Comparison of ENCODE assay signal across 8 cellular contexts in the genomic region with DNA sequence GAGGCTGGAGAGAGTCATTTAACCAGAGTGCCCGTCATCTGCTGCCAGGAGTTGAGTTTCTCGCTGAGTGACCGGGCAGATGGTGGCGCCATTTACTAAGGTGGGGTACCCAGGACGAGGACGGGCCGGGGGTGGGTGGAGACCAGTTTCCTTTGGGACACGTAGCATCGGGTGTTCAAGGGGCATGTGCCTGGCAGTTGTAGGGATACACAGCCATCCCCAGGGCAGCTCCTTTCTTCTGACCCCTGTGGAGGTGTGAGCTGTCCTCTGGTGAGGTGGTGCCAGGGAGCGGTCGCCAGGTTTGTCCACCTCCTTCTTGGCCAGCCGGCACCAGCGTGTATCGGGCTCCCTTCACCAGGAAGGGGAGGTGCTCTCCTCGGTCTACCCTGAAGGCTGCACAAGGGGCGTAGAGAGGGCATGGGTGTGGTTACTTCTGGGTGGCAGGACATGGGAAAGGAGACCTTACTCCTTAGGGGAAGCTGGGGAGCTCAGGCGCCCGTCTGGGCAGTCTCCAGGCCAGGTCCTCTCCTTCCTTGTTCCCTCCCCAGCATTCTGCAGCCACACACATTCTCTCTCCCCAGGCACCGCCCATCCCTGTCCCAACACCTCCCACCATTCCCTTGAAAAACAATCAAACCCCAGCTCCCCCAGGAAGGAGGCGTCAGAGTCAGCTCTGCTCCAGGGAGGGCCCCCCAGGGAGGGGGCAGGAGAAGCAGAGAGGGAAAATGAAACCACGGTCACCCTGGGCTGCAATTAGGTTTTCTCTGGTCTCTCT. TPM values are rescaled to one million over a fixed set of nuclear protein-coding genes. Genes with fewer than 3 reads are reported as not detected.
DNase-seq lines count a peak whose midpoint lies in the region; ATAC-seq and TF ChIP-seq lines count a peak whose summit lies in the region.

No MANE protein-coding gene starts in this region.

- peaks cover 14% of the 10 kb centered on the region for H3K27me3 Mint-ChIP-seq in endodermal cell (ENCODE audit: insufficient read depth)

- peak overlapping the region; percentile 98 for H2BK5ac ChIP-seq in mesenchymal stem cell (ENCODE audit: low read depth, low read length, poor library complexity, severe bottlenecking)

- peak overlapping the region; percentile 82 for H2BK15ac ChIP-seq in mesenchymal stem cell (ENCODE audit: low read depth, poor library complexity, severe bottlenecking)

- H3K4me1 Mint-ChIP-seq in endodermal cell = peaks cover 13% of the 10 kb centered on the region

- H3K9me3 Mint-ChIP-seq in endodermal cell = no peaks in the 10 kb centered on the region

- DNase-seq in A172 (ENCODE audit: low spot score) (peak; percentile 92), NCI-H446 treated with DMSO at 0.1 percent for 48 hours (lab: John Stamatoyannopoulos, UW) (peak; percentile 2), endodermal cell (peak; percentile 92), mesenchymal stem cell (peak; percentile 97)
- DNase-seq in activated CD8-positive, alpha-beta memory T cell treated with anti-CD3 and anti-CD28 coated beads for 24 hours = peak; percentile 84
- DNase-seq in stimulated activated CD8-positive, alpha-beta memory T cell treated with anti-CD3 and anti-CD28 coated beads, Interleukin-15, amount 100 ng/mL, for 4 hours (ENCODE audit: low read depth in 2 of 2) = peak; percentile 33 to 34

- no peak for ATAC-seq in GM18858 (IDR thresholded peaks at IDR 0.05; ENCODE audit: unreplicated experiment)

- peak overlapping the region; percentile 56 for H3K4me3 ChIP-seq in GM12875 (ENCODE audit: low read depth, low read length)
- H3K4me3 ChIP-seq in endodermal cell (ENCODE audit: low read length) = peak overlapping the region; percentile 80
- H3K4me3 ChIP-seq in mesenchymal stem cell (ENCODE audit: insufficient read depth in 1 of 2, low read depth in 1 of 2, low read length in 2 of 2) = peak overlapping the region; percentile 64 to 78

- peak; percentile 49 for TF ChIP-seq CTCF in GM12875 (IDR thresholded peaks at IDR 0.05; ENCODE audit: borderline replicate concordance, insufficient read depth, low read depth, low read length)
- peak; percentile 63 for TF ChIP-seq CTCF in endodermal cell (conservative IDR thresholded peaks at IDR 0.05)

- peak overlapping the region; percentile 90 for H3K27ac Mint-ChIP-seq in endodermal cell

- H2AK5ac ChIP-seq in mesenchymal stem cell (ENCODE audit: low read length, severe bottlenecking) = no peak overlapping the region

- WGBS in endodermal cell (ENCODE audit: insufficient coverage in 1 of 2, insufficient read length in 1 of 2), 2 experiments = 10 to 19% methylated on average over 2 to 21 of the region's 21 CpGs
- WGBS in mesenchymal stem cell = under 1% methylated on average over 17 of the region's 21 CpGs

- H3K14ac ChIP-seq in mesenchymal stem cell (ENCODE audit: low read length in 2 of 2) = peak overlapping the region in 1 of 2 experiments; percentile 86

- H2BK120ac ChIP-seq in mesenchymal stem cell (ENCODE audit: low read depth, low read length) = peak overlapping the region; percentile 81

- H4K8ac ChIP-seq in mesenchymal stem cell (ENCODE audit: low read length) = peak overlapping the region; percentile 95

- H3K36me3 ChIP-seq in endodermal cell (ENCODE audit: control insufficient read depth, insufficient read depth, low read length) (no peaks in the 10 kb centered on the region), mesenchymal stem cell (ENCODE audit: control insufficient read depth in 1 of 2, insufficient read depth in 2 of 2, low read depth in 1 of 2, low read length in 2 of 2) (no peaks in the 10 kb centered on the region)

- peak overlapping the region; percentile 69 for H3K4me3 Mint-ChIP-seq in endodermal cell

- H3K23ac ChIP-seq in mesenchymal stem cell (ENCODE audit: low read length in 2 of 2) = peak overlapping the region; percentile 66 to 72

- H3K27ac ChIP-seq in endodermal cell (ENCODE audit: low read depth, low read length) (no peak overlapping the region), mesenchymal stem cell (ENCODE audit: low read length, poor library complexity, severe bottlenecking) (peak overlapping the region; percentile 96)

- peak overlapping the region; percentile 97 to 99 for H3K18ac ChIP-seq in mesenchymal stem cell (ENCODE audit: low read depth in 1 of 2, low read length in 2 of 2)

- no peaks in the 10 kb centered on the region for H3K9me3 ChIP-seq in endodermal cell (ENCODE audit: control insufficient read depth, low read length)
- no peaks in the 10 kb centered on the region for H3K9me3 ChIP-seq in mesenchymal stem cell (ENCODE audit: control insufficient read depth, low read length)

- H2AFZ ChIP-seq in mesenchymal stem cell (ENCODE audit: low read depth, low read length) = peak overlapping the region; percentile 90

- H3K4ac ChIP-seq in mesenchymal stem cell (ENCODE audit: low read depth in 1 of 2, low read length in 2 of 2) = peak overlapping the region; percentile 97

- peak overlapping the region; percentile 20 for H3K9ac ChIP-seq in endodermal cell (ENCODE audit: extremely low read depth, low read length, poor library complexity, severe bottlenecking)
- peak overlapping the region; percentile 92 for H3K9ac ChIP-seq in mesenchymal stem cell (ENCODE audit: low read length)

- no peaks in the 10 kb centered on the region for H3K79me1 ChIP-seq in mesenchymal stem cell (replicated peaks; ENCODE audit: low read length, poor library complexity, severe bottlenecking)

- H3K36me3 Mint-ChIP-seq in endodermal cell (ENCODE audit: low read depth) = no peaks in the 10 kb centered on the region

- peak overlapping the region; percentile 95 for H4K91ac ChIP-seq in mesenchymal stem cell (ENCODE audit: low read length)

- peak overlapping the region; percentile 96 to 98 for H2BK12ac ChIP-seq in mesenchymal stem cell (ENCODE audit: low read length in 2 of 2)

- peak overlapping the region; percentile 93 for H3K4me2 ChIP-seq in mesenchymal stem cell (ENCODE audit: low read length, poor library complexity, severe bottlenecking)

- H3K27me3 ChIP-seq in endodermal cell (ENCODE audit: control insufficient read depth, insufficient read depth, low read length, poor library complexity, severe bottlenecking) (no peaks in the 10 kb centered on the region), mesenchymal stem cell (ENCODE audit: control insufficient read depth in 1 of 2, insufficient read depth in 1 of 2, low read length in 2 of 2) (no peaks in the 10 kb centered on the region)

- H3K4me1 ChIP-seq in endodermal cell (ENCODE audit: control insufficient read depth, insufficient read depth, low read length) = no peaks in the 10 kb centered on the region
- peaks cover 10% of the 10 kb centered on the region for H3K4me1 ChIP-seq in mesenchymal stem cell (ENCODE audit: control insufficient read depth, insufficient read depth, low read depth, low read length)

RNA-seq across cellular contexts. Expression of a gene that starts 10.3 kb away (rescaled TPM):
- total RNA-seq in A172 (2014; rRNA removed; shearing (Covaris generic)) = 3.9 and 4.5 TPM in 2 replicates
- 1 to 10 TPM; 1.4 to 2.6 TPM for total RNA-seq in endodermal cell
- polyA plus RNA-seq in endodermal cell (2013, experiment 1 of 2) = 0.68 TPM
- polyA plus RNA-seq in endodermal cell (2013, experiment 2 of 2) = 1.1 TPM
- polyA plus RNA-seq in mesenchymal stem cell (2013, experiment 1 of 2) = not detected
- not detected for polyA plus RNA-seq in mesenchymal stem cell (2013, experiment 2 of 2)

RNA-seq across cellular contexts. Expression of a gene that starts 20.8 kb away (rescaled TPM):
- total RNA-seq in A172 (2014; rRNA removed; shearing (Covaris generic)) = 2.6 and 3.3 TPM in 2 replicates
- total RNA-seq in endodermal cell = not detected
- polyA plus RNA-seq in endodermal cell (2013, experiment 1 of 2) = not detected
- not detected for polyA plus RNA-seq in endodermal cell (2013, experiment 2 of 2)
- 17.2 TPM for polyA plus RNA-seq in mesenchymal stem cell (2013, experiment 1 of 2)
- 17.2 TPM for polyA plus RNA-seq in mesenchymal stem cell (2013, experiment 2 of 2)

Comparison
In these comparisons a context has a peak if more than half of its experiments do, and no peak if none do; other contexts are left out.
1. DNase-seq: peak in every context shown above with its lines; median percentile 97 in mesenchymal stem cell; 92 in A172; 92 in endodermal cell; 84 in activated CD8-positive, alpha-beta memory T cell treated with anti-CD3 and anti-CD28 coated beads for 24 hours; 34 in stimulated activated CD8-positive, alpha-beta memory T cell treated with anti-CD3 and anti-CD28 coated beads, Interleukin-15, amount 100 ng/mL, for 4 hours; 2 in NCI-H446 treated with DMSO at 0.1 percent for 48 hours.